8 cellular contexts compared by ENCODE assay signal in the genomic region with DNA sequence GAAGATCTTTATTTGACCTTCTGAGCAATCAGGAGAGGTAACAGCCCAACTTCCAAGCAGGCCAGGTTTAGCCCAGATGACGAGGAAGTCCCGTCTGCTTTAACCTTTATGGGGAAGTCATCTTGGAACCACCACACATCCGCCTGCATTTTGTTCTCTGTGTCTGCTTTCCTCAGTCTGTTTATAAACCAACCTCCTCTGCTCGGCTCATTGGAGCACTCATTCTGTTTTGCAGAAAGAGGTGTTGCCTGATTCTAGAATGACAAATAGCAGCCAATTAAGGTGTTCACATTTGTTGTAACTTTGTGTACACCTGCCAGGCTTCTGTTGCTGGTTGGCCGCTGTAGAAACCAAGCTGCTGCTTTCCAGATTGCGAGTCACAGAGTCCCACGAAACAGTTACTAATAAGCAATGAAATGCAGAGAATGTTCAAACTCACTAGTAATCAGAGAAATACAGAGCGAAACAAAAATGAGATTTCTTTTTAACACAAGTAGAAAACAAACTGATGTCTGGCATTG.
DNase-seq lines count a peak whose midpoint lies in the region; ATAC-seq and TF ChIP-seq lines count a peak whose summit lies in the region.

No MANE protein-coding gene starts in this region.

- intact Hi-C loops in psoas muscle (cut with DNase I) = no loop called here

- peak; percentile 32 for ATAC-seq in GM18505 (IDR thresholded peaks at IDR 0.05; ENCODE audit: unreplicated experiment)
- peak; percentile 35 for ATAC-seq in HG02938 (IDR thresholded peaks at IDR 0.05; ENCODE audit: unreplicated experiment)
- peak in 2 of 4 donors; percentile 16 to 23 for ATAC-seq in psoas muscle

- WGBS in esophagus, 2 donors = 51 to 61% methylated on average over 8 of the region's 8 CpGs
- 54 to 72% (median 58%) methylated on average over 8 of the region's 8 CpGs for WGBS in psoas muscle, 3 donors

- H3K4me3 ChIP-seq in esophagus (ENCODE audit: low read depth in 1 of 2, low read length in 2 of 2) = no peak overlapping the region
- H3K4me3 ChIP-seq in psoas muscle = no peak overlapping the region
- no peak overlapping the region for H3K4me3 ChIP-seq in BE2C (ENCODE audit: low read depth, low read length)

- H3K27ac ChIP-seq in esophagus (ENCODE audit: low read depth in 2 of 2, low read length in 1 of 2) = peak overlapping the region; percentile 54 to 91
- peak overlapping the region; percentile 84 for H3K27ac ChIP-seq in psoas muscle

- TF ChIP-seq POLR2A in GM18505 (IDR thresholded peaks at IDR 0.05; ENCODE audit: borderline replicate concordance, extremely low read depth, insufficient read depth, insufficient read length) = peak; percentile 31

- H3K36me3 ChIP-seq in esophagus (ENCODE audit: control insufficient read depth in 2 of 2, insufficient read depth in 2 of 2, low read length in 1 of 2) (peaks cover 0 to 2% of the 10 kb centered on the region in 2 donors), psoas muscle (ENCODE audit: insufficient read depth in 1 of 2, low read depth in 1 of 2) (peaks cover 0 to 23% of the 10 kb centered on the region in 2 donors), BE2C (no peaks in the 10 kb centered on the region)

- DNase-seq in T-helper 2 cell = peak in 3 of 5 experiments; percentile 34 to 92 (median 51)
- no peak for DNase-seq in psoas muscle
- no peak for DNase-seq in Ammon's horn (ENCODE audit: low spot score)
- no peak for DNase-seq in NCI-H526 (lab: John Stamatoyannopoulos, UW)
- no peak for DNase-seq in BE2C

- H3K4me1 ChIP-seq in esophagus (ENCODE audit: control insufficient read depth in 2 of 2, insufficient read depth in 2 of 2, low read length in 1 of 2) (peaks cover 7 to 15% of the 10 kb centered on the region in 2 donors), psoas muscle (peaks cover 48% of the 10 kb centered on the region), BE2C (no peaks in the 10 kb centered on the region)

- no peaks in the 10 kb centered on the region for H3K27me3 ChIP-seq in esophagus (ENCODE audit: control insufficient read depth in 1 of 2, insufficient read depth in 2 of 2, low read length in 2 of 2)
- no peaks in the 10 kb centered on the region for H3K27me3 ChIP-seq in psoas muscle (ENCODE audit: insufficient read depth in 3 of 3, low read length in 2 of 3)
- no peaks in the 10 kb centered on the region for H3K27me3 ChIP-seq in BE2C

- TF ChIP-seq CTCF in psoas muscle (IDR thresholded peaks at IDR 0.05) = no peak
- TF ChIP-seq CTCF in BE2C (IDR thresholded peaks at IDR 0.05; ENCODE audit: low read depth, low read length) = no peak

- H3K9me3 ChIP-seq in esophagus (ENCODE audit: control insufficient read depth in 2 of 2, insufficient read depth in 1 of 2, low read depth in 1 of 2, low read length in 1 of 2) (no peaks in the 10 kb centered on the region), psoas muscle (no peaks in the 10 kb centered on the region), BE2C (no peaks in the 10 kb centered on the region)

Comparison
In these comparisons a context has a peak if more than half of its experiments do, and no peak if none do; other contexts are left out.
1. DNase-seq: peak in T-helper 2 cell (3 of 5); none in psoas muscle (0 of 2), Ammon's horn (single experiment), NCI-H526 (0 of 2) and BE2C (single experiment).